ENCODE assay signal across 1 cellular context in genomic region chr21:29305068-29305467, GRCh38.
TF ChIP-seq lines count a peak whose summit lies in the region.

No MANE protein-coding gene starts in this region.

TF ChIP-seq in HepG2, 621 proteins besides CTCF, POLR2A, EP300 and RAD21:
- TF ChIP-seq ZNF441 (CRISPR knock-in tag; IDR thresholded peaks at IDR 0.05; ENCODE audit: borderline replicate concordance) (no peak), DMAP1 (CRISPR knock-in tag; IDR thresholded peaks at IDR 0.05) (no peak), ZNF766 (CRISPR knock-in tag; IDR thresholded peaks at IDR 0.05; ENCODE audit: borderline replicate concordance) (no peak), SOX5 (CRISPR knock-in tag; IDR thresholded peaks at IDR 0.05; ENCODE audit: borderline replicate concordance) (no peak), YEATS4 (CRISPR knock-in tag; IDR thresholded peaks at IDR 0.05; ENCODE audit: borderline replicate concordance) (no peak), KLF15 (CRISPR knock-in tag; IDR thresholded peaks at IDR 0.05; ENCODE audit: borderline replicate concordance) (no peak), PRDM10 (CRISPR knock-in tag; IDR thresholded peaks at IDR 0.05; ENCODE audit: low read depth) (no peak), BHLHE40 (IDR thresholded peaks at IDR 0.05; ENCODE audit: low read length) (no peak), MTA3 (CRISPR knock-in tag; IDR thresholded peaks at IDR 0.05) (no peak), PLSCR1 (CRISPR knock-in tag; IDR thresholded peaks at IDR 0.05; ENCODE audit: borderline replicate concordance) (no peak), ZFAT (CRISPR knock-in tag; conservative IDR thresholded peaks at IDR 0.05) (no peak), POLR2G (IDR thresholded peaks at IDR 0.05; ENCODE audit: low read depth, low read length) (no peak), ZNF549 (CRISPR knock-in tag; IDR thresholded peaks at IDR 0.05) (no peak), ZNF652 (CRISPR knock-in tag; IDR thresholded peaks at IDR 0.05; ENCODE audit: borderline replicate concordance, low read depth) (no peak), ZNF749 (CRISPR knock-in tag; IDR thresholded peaks at IDR 0.05; ENCODE audit: borderline replicate concordance) (no peak), KDM4B (CRISPR knock-in tag; IDR thresholded peaks at IDR 0.05) (no peak)
- TF ChIP-seq, protein P1, sequence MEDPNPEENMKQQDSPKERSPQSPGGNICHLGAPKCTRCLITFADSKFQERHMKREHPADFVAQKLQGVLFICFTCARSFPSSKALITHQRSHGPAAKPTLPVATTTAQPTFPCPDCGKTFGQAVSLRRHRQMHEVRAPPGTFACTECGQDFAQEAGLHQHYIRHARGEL (CRISPR knock-in tag; IDR thresholded peaks at IDR 0.05): no peak
- TF ChIP-seq, protein P2, sequence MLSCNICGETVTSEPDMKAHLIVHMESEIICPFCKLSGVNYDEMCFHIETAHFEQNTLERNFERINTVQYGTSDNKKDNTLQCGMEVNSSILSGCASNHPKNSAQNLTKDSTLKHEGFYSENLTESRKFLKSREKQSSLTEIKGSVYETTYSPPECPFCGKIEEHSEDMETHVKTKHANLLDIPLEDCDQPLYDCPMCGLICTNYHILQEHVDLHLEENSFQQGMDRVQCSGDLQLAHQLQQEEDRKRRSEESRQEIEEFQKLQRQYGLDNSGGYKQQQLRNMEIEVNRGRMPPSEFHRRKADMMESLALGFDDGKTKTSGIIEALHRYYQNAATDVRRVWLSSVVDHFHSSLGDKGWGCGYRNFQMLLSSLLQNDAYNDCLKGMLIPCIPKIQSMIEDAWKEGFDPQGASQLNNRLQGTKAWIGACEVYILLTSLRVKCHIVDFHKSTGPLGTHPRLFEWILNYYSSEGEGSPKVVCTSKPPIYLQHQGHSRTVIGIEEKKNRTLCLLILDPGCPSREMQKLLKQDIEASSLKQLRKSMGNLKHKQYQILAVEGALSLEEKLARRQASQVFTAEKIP (CRISPR knock-in tag; IDR thresholded peaks at IDR 0.05; ENCODE audit: borderline replicate concordance): no peak
- TF ChIP-seq, protein P3, sequence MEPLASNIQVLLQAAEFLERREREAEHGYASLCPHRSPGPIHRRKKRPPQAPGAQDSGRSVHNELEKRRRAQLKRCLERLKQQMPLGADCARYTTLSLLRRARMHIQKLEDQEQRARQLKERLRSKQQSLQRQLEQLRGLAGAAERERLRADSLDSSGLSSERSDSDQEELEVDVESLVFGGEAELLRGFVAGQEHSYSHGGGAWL (CRISPR knock-in tag; IDR thresholded peaks at IDR 0.05): no peak
